In the genomic region with DNA sequence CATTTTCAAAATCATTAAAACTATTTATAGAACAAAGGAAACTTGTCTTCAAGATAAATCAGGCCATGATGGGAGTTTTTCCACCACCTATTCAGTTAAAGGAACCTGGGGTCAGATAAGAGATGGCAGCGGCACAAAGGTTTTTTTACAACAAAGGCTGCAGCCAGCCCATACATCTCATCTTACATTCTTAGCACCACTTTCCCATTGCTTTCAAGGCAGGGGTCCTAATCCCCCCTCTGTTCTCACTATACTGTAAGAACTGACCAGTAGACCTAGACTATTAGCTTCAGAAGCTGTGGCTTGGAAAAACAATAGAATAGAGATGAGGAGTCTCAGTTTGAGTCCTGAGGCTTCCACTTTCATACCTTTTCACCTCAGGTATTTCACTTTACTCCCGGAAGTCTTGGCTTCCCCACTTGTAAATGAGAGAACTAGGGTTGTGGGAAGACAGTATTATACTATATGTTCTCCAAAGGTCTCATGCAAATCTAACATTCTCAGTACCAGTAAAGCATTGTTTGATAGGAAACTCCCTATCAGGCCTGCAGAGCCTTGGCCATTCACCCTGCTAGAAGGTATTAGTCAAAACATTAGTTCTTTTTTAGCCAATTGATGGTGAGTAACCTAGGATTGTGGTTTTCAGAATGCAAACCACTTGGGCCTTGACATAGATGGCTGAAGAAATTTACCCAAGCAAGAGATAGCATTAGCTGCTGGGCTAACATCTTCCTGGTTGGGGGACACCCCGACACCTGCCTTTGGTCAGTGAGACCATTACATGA, we compare ENCODE assay signal across 15 cellular contexts.
A peak's percentile ranks its signal among the peaks of the same experiment; 100 is the strongest.
DNase-seq lines count a peak whose midpoint lies in the region; ATAC-seq and TF ChIP-seq lines count a peak whose summit lies in the region.
"Had no signal": no experiment of that assay in that cellular context is flagged by ENCODE, and none has a peak within 500 bp of the region (broad histone marks: within the 10 kb centered on the region; RNA-seq: fewer than 3 reads in every experiment).

No MANE protein-coding gene starts in this region.

- H3K4me3 ChIP-seq in GM12865 (ENCODE audit: low read depth, low read length), result no peak overlapping the region
- H3K4me3 ChIP-seq: SJCRH30 had no signal

- no peaks in the 10 kb centered on the region for H3K36me3 Mint-ChIP-seq in chondrocyte (ENCODE audit: low read depth)
- H3K36me3 Mint-ChIP-seq: activated CD8-positive, alpha-beta memory T cell treated with anti-CD3 and anti-CD28 coated beads, Interleukin-2, amount 10 ng/mL, durations not matched to agents 7 days and 5 days; activated naive CD8-positive, alpha-beta T cell treated with anti-CD3 and anti-CD28 coated beads for 36 hours had no signal

- H3K27me3 Mint-ChIP-seq in chondrocyte (ENCODE audit: low read depth), result no peaks in the 10 kb centered on the region
- H3K27me3 Mint-ChIP-seq: activated CD8-positive, alpha-beta memory T cell treated with anti-CD3 and anti-CD28 coated beads, Interleukin-2, amount 10 ng/mL, durations not matched to agents 7 days and 5 days; activated naive CD8-positive, alpha-beta T cell treated with anti-CD3 and anti-CD28 coated beads for 36 hours had no signal

- ATAC-seq in GM19351 (IDR thresholded peaks at IDR 0.05; ENCODE audit: unreplicated experiment), result peak; percentile 74
- peak; percentile 86 for ATAC-seq in HG02678 (IDR thresholded peaks at IDR 0.05; ENCODE audit: unreplicated experiment)
- peak; percentile 74 for ATAC-seq in HG03439 (IDR thresholded peaks at IDR 0.05; ENCODE audit: unreplicated experiment)
- ATAC-seq: activated CD8-positive, alpha-beta memory T cell treated with anti-CD3 and anti-CD28 coated beads, Interleukin-2, amount 10 ng/mL, durations not matched to agents 7 days and 5 days had no signal

- peaks cover 41% of the 10 kb centered on the region for H3K9me3 Mint-ChIP-seq in chondrocyte (ENCODE audit: low read depth)
- H3K9me3 Mint-ChIP-seq: activated naive CD8-positive, alpha-beta T cell treated with anti-CD3 and anti-CD28 coated beads for 36 hours; central memory CD8-positive, alpha-beta T cell had no signal

- TF ChIP-seq CTCF in GM12865 (IDR thresholded peaks at IDR 0.05; ENCODE audit: insufficient read depth, low read depth, low read length, missing control alignments), result no peak
- no peak for TF ChIP-seq CTCF in chondrocyte (IDR thresholded peaks at IDR 0.05)

- no peak overlapping the region for H3K27ac Mint-ChIP-seq in chondrocyte (ENCODE audit: unreplicated experiment)
- H3K27ac Mint-ChIP-seq: activated CD8-positive, alpha-beta memory T cell treated with anti-CD3 and anti-CD28 coated beads, Interleukin-2, amount 10 ng/mL, durations not matched to agents 7 days and 5 days; activated naive CD8-positive, alpha-beta T cell treated with anti-CD3 and anti-CD28 coated beads for 36 hours had no signal

- H3K4me3 Mint-ChIP-seq in chondrocyte (ENCODE audit: unreplicated experiment), result no peak overlapping the region
- H3K4me3 Mint-ChIP-seq: activated CD8-positive, alpha-beta memory T cell treated with anti-CD3 and anti-CD28 coated beads, Interleukin-2, amount 10 ng/mL, durations not matched to agents 7 days and 5 days; activated naive CD8-positive, alpha-beta T cell treated with anti-CD3 and anti-CD28 coated beads for 36 hours; central memory CD8-positive, alpha-beta T cell had no signal

- DNase-seq in GM12865 (ENCODE audit: low read depth) (peak; percentile 18), middle frontal gyrus (ENCODE audit: extremely low spot score, low spot score) (no peak), HT-29 (ENCODE audit: low spot score) (no peak), chondrocyte (ENCODE audit: low spot score) (no peak), NOMO-1 treated with DMSO at 0.1 percent for 48 hours (lab: John Stamatoyannopoulos, UW; ENCODE audit: unreplicated experiment) (no peak)
- DNase-seq: activated CD8-positive, alpha-beta memory T cell treated with anti-CD3 and anti-CD28 coated beads, Interleukin-2, amount 10 ng/mL, durations not matched to agents 7 days and 5 days; activated naive CD8-positive, alpha-beta T cell treated with anti-CD3 and anti-CD28 coated beads for 36 hours; glutamatergic neuron; Karpas-422; NCI-H2029; SJCRH30 had no signal

- H3K4me1 Mint-ChIP-seq in chondrocyte (ENCODE audit: low read depth), result no peaks in the 10 kb centered on the region
- H3K4me1 Mint-ChIP-seq: activated CD8-positive, alpha-beta memory T cell treated with anti-CD3 and anti-CD28 coated beads, Interleukin-2, amount 10 ng/mL, durations not matched to agents 7 days and 5 days; activated naive CD8-positive, alpha-beta T cell treated with anti-CD3 and anti-CD28 coated beads for 36 hours; central memory CD8-positive, alpha-beta T cell had no signal
